In genomic region chr1:155167166-155168104, GRCh38 we compare ENCODE assay signal across 1 cellular context.
TF ChIP-seq lines count a peak whose summit lies in the region.

No MANE protein-coding gene starts in this region.

TF ChIP-seq in HepG2, 621 proteins besides CTCF, POLR2A, EP300 and RAD21 (continued from another document and continues in another):
- 0 out of 2 replicates have a peak, but pooled peaks have one; percentile 41 for TF ChIP-seq ZNF280B (CRISPR knock-in tag; IDR thresholded peaks at IDR 0.05; ENCODE audit: borderline replicate concordance)
- TF ChIP-seq ZSCAN9 (CRISPR knock-in tag; IDR thresholded peaks at IDR 0.05; ENCODE audit: borderline replicate concordance) = 0 out of 2 replicates have a peak, but pooled peaks have one; percentile 31
- no peak for TF ChIP-seq LCORL (IDR thresholded peaks at IDR 0.05)
- peak; percentile 70; the same call in 1 of the 2 replicates for TF ChIP-seq LCORL (CRISPR knock-in tag; IDR thresholded peaks at IDR 0.05)
- TF ChIP-seq ZNF543 (CRISPR knock-in tag; IDR thresholded peaks at IDR 0.05) = no peak
- peak; percentile 59; the same call in 1 of the 2 replicates for TF ChIP-seq PPARG (CRISPR knock-in tag; conservative IDR thresholded peaks at IDR 0.05)
- peak; percentile 65 for TF ChIP-seq SAP130 (CRISPR knock-in tag; IDR thresholded peaks at IDR 0.05; ENCODE audit: low read depth)
- no peak for TF ChIP-seq MIER2 (CRISPR knock-in tag; IDR thresholded peaks at IDR 0.05)
- TF ChIP-seq NONO (IDR thresholded peaks at IDR 0.05) = no peak
- 0 out of 2 replicates have a peak, but pooled peaks have one; percentile 21 for TF ChIP-seq NONO (CRISPR knock-in tag; conservative IDR thresholded peaks at IDR 0.05)
- no peak for TF ChIP-seq JDP2 (CRISPR knock-in tag; IDR thresholded peaks at IDR 0.05; ENCODE audit: borderline replicate concordance)
- TF ChIP-seq ZNF333 (CRISPR knock-in tag; IDR thresholded peaks at IDR 0.05; ENCODE audit: borderline replicate concordance) = 0 out of 2 replicates have a peak, but pooled peaks have one; percentile 1
- TF ChIP-seq ARNT2 (CRISPR knock-in tag; IDR thresholded peaks at IDR 0.05; ENCODE audit: low read depth) = no peak; the same call in 1 of the 2 replicates
- TF ChIP-seq YY1 (IDR thresholded peaks at IDR 0.05; ENCODE audit: insufficient read depth, insufficient replicate concordance, low read depth, low read length) = peak; percentile 31
- TF ChIP-seq ZFY (CRISPR knock-in tag; IDR thresholded peaks at IDR 0.05) = no peak
- peak; percentile 55; the same call in 1 of the 2 replicates for TF ChIP-seq GATAD1 (CRISPR knock-in tag; IDR thresholded peaks at IDR 0.05)
- TF ChIP-seq ZNF776 (CRISPR knock-in tag; IDR thresholded peaks at IDR 0.05) = peak; percentile 44; the same call in 1 of the 2 replicates
- no peak for TF ChIP-seq ZNF577 (CRISPR knock-in tag; IDR thresholded peaks at IDR 0.05; ENCODE audit: borderline replicate concordance, low read depth)
- peak; percentile 52; the same call in 1 of the 2 replicates for TF ChIP-seq ZNF747 (CRISPR knock-in tag; IDR thresholded peaks at IDR 0.05; ENCODE audit: borderline replicate concordance)
- peak; percentile 23; the same call in 1 of the 2 replicates for TF ChIP-seq MXD4 (CRISPR knock-in tag; IDR thresholded peaks at IDR 0.05)
- no peak; the same call in 1 of the 2 replicates for TF ChIP-seq TARDBP (CRISPR knock-in tag; IDR thresholded peaks at IDR 0.05)
- peak; percentile 46; the same call in 1 of the 2 replicates for TF ChIP-seq MAZ (IDR thresholded peaks at IDR 0.05; ENCODE audit: borderline replicate concordance, low read depth, low read length)
- 0 out of 2 replicates have a peak, but pooled peaks have one; percentile 39 for TF ChIP-seq MAZ (CRISPR knock-in tag; IDR thresholded peaks at IDR 0.05; ENCODE audit: low read depth)
- TF ChIP-seq ZHX2 (IDR thresholded peaks at IDR 0.05; ENCODE audit: low read depth) = no peak
- TF ChIP-seq ZHX2 (CRISPR knock-in tag; IDR thresholded peaks at IDR 0.05; ENCODE audit: borderline replicate concordance) = no peak
- peak; percentile 62 for TF ChIP-seq UBTF (CRISPR knock-in tag; IDR thresholded peaks at IDR 0.05)
- TF ChIP-seq ZNF101 (CRISPR knock-in tag; IDR thresholded peaks at IDR 0.05; ENCODE audit: borderline replicate concordance, low read depth) = no peak
- TF ChIP-seq ZNF350 (CRISPR knock-in tag; IDR thresholded peaks at IDR 0.05; ENCODE audit: borderline replicate concordance, low read depth) = peak; percentile 64; the same call in 1 of the 2 replicates
- peak; percentile 61; the same call in 1 of the 2 replicates for TF ChIP-seq GATAD2A (CRISPR knock-in tag; IDR thresholded peaks at IDR 0.05)
- peak; percentile 58 for TF ChIP-seq THAP11 (CRISPR knock-in tag; IDR thresholded peaks at IDR 0.05)
- TF ChIP-seq TCF7 (IDR thresholded peaks at IDR 0.05; ENCODE audit: low read depth) = no peak
- TF ChIP-seq ZNF639 (CRISPR knock-in tag; conservative IDR thresholded peaks at IDR 0.05) = no peak
- no peak for TF ChIP-seq ZNF382 (CRISPR knock-in tag; IDR thresholded peaks at IDR 0.05; ENCODE audit: borderline replicate concordance)
- peak; percentile 84 for TF ChIP-seq HNF1B (CRISPR knock-in tag; IDR thresholded peaks at IDR 0.05)
- no peak for TF ChIP-seq MAFF (IDR thresholded peaks at IDR 0.05; ENCODE audit: low read depth, low read length)
- peak; percentile 70; the same call in 1 of the 2 replicates for TF ChIP-seq ZNF772 (CRISPR knock-in tag; IDR thresholded peaks at IDR 0.05)
- TF ChIP-seq ZNF574 (CRISPR knock-in tag; IDR thresholded peaks at IDR 0.05) = peak; percentile 96
- peak; percentile 52; the same call in 1 of the 2 replicates for TF ChIP-seq ZNF687 (CRISPR knock-in tag; IDR thresholded peaks at IDR 0.05)
- TF ChIP-seq ZNF331 (CRISPR knock-in tag; IDR thresholded peaks at IDR 0.05) = peak; percentile 64; the same call in 1 of the 2 replicates
- TF ChIP-seq JUN (CRISPR knock-in tag; IDR thresholded peaks at IDR 0.05) = no peak
